ENCODE assay signal across 5 cellular contexts in the genomic region with DNA sequence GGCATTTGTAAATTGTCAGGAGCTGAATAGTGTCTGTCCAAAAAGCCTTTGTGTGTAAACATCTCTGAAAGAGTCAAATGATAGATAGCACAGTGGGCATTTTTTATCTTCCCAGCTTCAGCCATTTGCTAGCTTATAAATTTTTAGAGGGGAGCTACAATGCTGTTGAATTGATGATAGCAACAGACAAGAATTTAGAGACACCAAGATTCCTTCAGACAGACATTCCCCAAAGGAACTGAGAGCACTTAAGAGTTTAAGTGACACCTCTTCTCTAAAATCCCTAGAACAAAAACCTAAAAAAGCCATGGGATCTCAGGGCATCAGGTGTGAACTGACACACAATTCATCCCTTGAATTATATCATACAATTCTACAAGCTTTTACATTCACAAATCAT.
"Had no signal": no experiment of that assay in that cellular context is flagged by ENCODE, and none has a peak within 500 bp of the region (broad histone marks: within the 10 kb centered on the region; RNA-seq: fewer than 3 reads in every experiment).

No MANE protein-coding gene starts in this region.

- H2AFZ ChIP-seq: GM23338 had no signal

- H3K4me3 ChIP-seq: GM23338, K562 had no signal

- DNase-seq: H9, HCEC 1CT, IMR-90 had no signal

- H3K4me2 ChIP-seq: GM23338 had no signal
